1 cellular context compared by ENCODE assay signal in the genomic region with DNA sequence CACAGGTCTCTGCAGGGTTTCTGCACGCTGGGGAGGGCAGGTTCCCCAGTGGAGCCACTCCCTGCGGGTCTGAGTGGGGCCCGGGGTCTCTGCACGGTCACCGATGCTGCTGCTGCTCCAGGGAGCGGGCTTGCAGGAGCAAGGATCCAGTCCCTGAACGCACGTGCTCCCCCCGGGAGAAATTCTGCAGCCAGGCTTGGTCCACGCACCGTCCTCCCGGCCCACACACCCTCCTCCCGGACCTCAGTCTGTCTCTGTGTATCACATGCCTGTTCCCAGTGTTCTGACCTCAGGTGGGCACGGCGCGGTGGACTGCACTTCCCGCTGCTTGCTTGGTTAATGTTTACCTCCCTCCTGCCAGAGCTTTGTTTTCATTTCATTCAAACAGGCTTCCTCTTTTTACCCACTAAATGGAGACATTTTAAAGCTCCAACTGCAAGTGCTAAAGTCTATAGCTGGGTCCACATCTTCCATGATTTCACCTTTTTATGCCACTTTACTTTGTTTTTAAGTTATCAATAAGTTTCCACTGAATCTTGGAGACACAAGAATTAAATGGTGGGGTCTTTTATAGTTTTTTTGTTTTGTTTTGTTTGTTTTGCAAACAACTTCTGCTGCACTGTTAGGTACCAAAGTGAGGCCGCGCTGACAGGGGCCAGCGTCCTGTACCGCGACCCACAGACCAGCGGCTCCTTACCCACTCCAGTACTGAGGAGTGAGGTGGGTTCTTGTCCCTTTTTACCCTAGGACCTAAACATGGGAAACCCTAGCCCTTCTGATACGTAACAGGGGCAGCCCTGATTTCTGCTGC.
TF ChIP-seq lines count a peak whose summit lies in the region.

No MANE protein-coding gene starts in this region.

TF ChIP-seq in HepG2, 621 proteins besides CTCF, POLR2A, EP300 and RAD21 (continued from another document and continues in another):
- TF ChIP-seq IRF9 (CRISPR knock-in tag; IDR thresholded peaks at IDR 0.05; ENCODE audit: borderline replicate concordance) (peak; percentile 65; the same call in 1 of the 2 replicates), ZNF350 (CRISPR knock-in tag; IDR thresholded peaks at IDR 0.05; ENCODE audit: borderline replicate concordance, low read depth) (no peak; the same call in 1 of the 2 replicates), ZNF564 (CRISPR knock-in tag; IDR thresholded peaks at IDR 0.05) (no peak), NCOR1 (IDR thresholded peaks at IDR 0.05; ENCODE audit: borderline replicate concordance, low read length) (peak; percentile 74), STAG1 (CRISPR knock-in tag; IDR thresholded peaks at IDR 0.05) (0 out of 2 replicates have a peak, but pooled peaks have one; percentile 3), ONECUT2 (CRISPR knock-in tag; IDR thresholded peaks at IDR 0.05) (no peak), EED (CRISPR knock-in tag; IDR thresholded peaks at IDR 0.05) (no peak), SP1 (IDR thresholded peaks at IDR 0.05) (no peak), SP1 (CRISPR knock-in tag; IDR thresholded peaks at IDR 0.05) (no peak), KLF16 (CRISPR knock-in tag; IDR thresholded peaks at IDR 0.05) (no peak; a peak in 1 of 4 replicates), ZBTB7B (CRISPR knock-in tag; IDR thresholded peaks at IDR 0.05) (no peak; the same call in 1 of the 2 replicates), GTF2F1 (IDR thresholded peaks at IDR 0.05; ENCODE audit: low read length) (no peak), ZNF768 (CRISPR knock-in tag; IDR thresholded peaks at IDR 0.05) (0 out of 2 replicates have a peak, but pooled peaks have one; percentile 26), KDM6A (CRISPR knock-in tag; IDR thresholded peaks at IDR 0.05; ENCODE audit: low read depth) (no peak), ZNF44 (CRISPR knock-in tag; IDR thresholded peaks at IDR 0.05) (0 out of 2 replicates have a peak, but pooled peaks have one; percentile 26), ZNF687 (CRISPR knock-in tag; IDR thresholded peaks at IDR 0.05) (peak; percentile 71), DMAP1 (CRISPR knock-in tag; IDR thresholded peaks at IDR 0.05) (no peak), MAFG (CRISPR knock-in tag; IDR thresholded peaks at IDR 0.05) (no peak), SRF (IDR thresholded peaks at IDR 0.05; ENCODE audit: low read depth, low read length) (no peak), ZNF441 (CRISPR knock-in tag; IDR thresholded peaks at IDR 0.05; ENCODE audit: borderline replicate concordance) (no peak), ZNF547 (CRISPR knock-in tag; IDR thresholded peaks at IDR 0.05) (no peak), RARG (CRISPR knock-in tag; IDR thresholded peaks at IDR 0.05; ENCODE audit: low read depth) (no peak), YEATS2 (CRISPR knock-in tag; IDR thresholded peaks at IDR 0.05; ENCODE audit: borderline replicate concordance) (no peak), U2AF2 (IDR thresholded peaks at IDR 0.05; ENCODE audit: low read depth, low read length) (no peak), ZNF383 (CRISPR knock-in tag; IDR thresholded peaks at IDR 0.05; ENCODE audit: borderline replicate concordance) (no peak), ZFP1 (CRISPR knock-in tag; IDR thresholded peaks at IDR 0.05) (no peak), HDAC6 (IDR thresholded peaks at IDR 0.05; ENCODE audit: low read depth, low read length) (no peak), HNRNPH1 (optimal IDR thresholded peaks at IDR 0.05; ENCODE audit: low read depth, low read length) (no peak), MEF2D (CRISPR knock-in tag; IDR thresholded peaks at IDR 0.05) (peak; percentile 79; the same call in 1 of the 2 replicates), FOXJ3 (CRISPR knock-in tag; IDR thresholded peaks at IDR 0.05; ENCODE audit: borderline replicate concordance) (no peak), ZNF558 (CRISPR knock-in tag; IDR thresholded peaks at IDR 0.05; ENCODE audit: borderline replicate concordance) (no peak), ZNF740 (CRISPR knock-in tag; IDR thresholded peaks at IDR 0.05) (no peak), CBX2 (IDR thresholded peaks at IDR 0.05; ENCODE audit: low read depth, low read length) (no peak), CBX2 (CRISPR knock-in tag; IDR thresholded peaks at IDR 0.05; ENCODE audit: low read depth) (no peak), HOXA3 (CRISPR knock-in tag; IDR thresholded peaks at IDR 0.05) (peak; percentile 60; the same call in 1 of the 2 replicates), NFIB (CRISPR knock-in tag; IDR thresholded peaks at IDR 0.05; ENCODE audit: borderline replicate concordance) (no peak), MEIS1 (CRISPR knock-in tag; IDR thresholded peaks at IDR 0.05; ENCODE audit: borderline replicate concordance) (no peak; the same call in 1 of the 2 replicates), HHEX (CRISPR knock-in tag; IDR thresholded peaks at IDR 0.05) (no peak), ZMAT3 (CRISPR knock-in tag; conservative IDR thresholded peaks at IDR 0.05) (no peak), ATM (IDR thresholded peaks at IDR 0.05; ENCODE audit: borderline replicate concordance) (no peak), SUZ12 (IDR thresholded peaks at IDR 0.05; ENCODE audit: low read depth, low read length) (no peak), GATAD2A (CRISPR knock-in tag; IDR thresholded peaks at IDR 0.05) (peak; percentile 69), MATR3 (CRISPR knock-in tag; IDR thresholded peaks at IDR 0.05) (no peak), ZNF660 (CRISPR knock-in tag; IDR thresholded peaks at IDR 0.05; ENCODE audit: borderline replicate concordance, low read depth) (no peak), KAT2B (IDR thresholded peaks at IDR 0.05; ENCODE audit: borderline replicate concordance, low read depth, low read length) (no peak), CCDC6 (CRISPR knock-in tag; IDR thresholded peaks at IDR 0.05) (0 out of 2 replicates have a peak, but pooled peaks have one; percentile 7), CBX1 (IDR thresholded peaks at IDR 0.05; ENCODE audit: low read depth) (no peak), CHD4 (IDR thresholded peaks at IDR 0.05; ENCODE audit: borderline replicate concordance, low read length) (peak; percentile 75; the same call in 1 of the 2 replicates), TBP (CRISPR knock-in tag; IDR thresholded peaks at IDR 0.05) (0 out of 2 replicates have a peak, but pooled peaks have one; percentile 56), RFX1 (IDR thresholded peaks at IDR 0.05) (no peak), POLR2AphosphoS5 (IDR thresholded peaks at IDR 0.05; ENCODE audit: low read depth, low read length) (peak; percentile 78), ZGPAT (CRISPR knock-in tag; IDR thresholded peaks at IDR 0.05) (peak; percentile 13)
- TF ChIP-seq, protein P1, sequence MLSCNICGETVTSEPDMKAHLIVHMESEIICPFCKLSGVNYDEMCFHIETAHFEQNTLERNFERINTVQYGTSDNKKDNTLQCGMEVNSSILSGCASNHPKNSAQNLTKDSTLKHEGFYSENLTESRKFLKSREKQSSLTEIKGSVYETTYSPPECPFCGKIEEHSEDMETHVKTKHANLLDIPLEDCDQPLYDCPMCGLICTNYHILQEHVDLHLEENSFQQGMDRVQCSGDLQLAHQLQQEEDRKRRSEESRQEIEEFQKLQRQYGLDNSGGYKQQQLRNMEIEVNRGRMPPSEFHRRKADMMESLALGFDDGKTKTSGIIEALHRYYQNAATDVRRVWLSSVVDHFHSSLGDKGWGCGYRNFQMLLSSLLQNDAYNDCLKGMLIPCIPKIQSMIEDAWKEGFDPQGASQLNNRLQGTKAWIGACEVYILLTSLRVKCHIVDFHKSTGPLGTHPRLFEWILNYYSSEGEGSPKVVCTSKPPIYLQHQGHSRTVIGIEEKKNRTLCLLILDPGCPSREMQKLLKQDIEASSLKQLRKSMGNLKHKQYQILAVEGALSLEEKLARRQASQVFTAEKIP (CRISPR knock-in tag; IDR thresholded peaks at IDR 0.05; ENCODE audit: borderline replicate concordance) = no peak
- TF ChIP-seq, protein P2, sequence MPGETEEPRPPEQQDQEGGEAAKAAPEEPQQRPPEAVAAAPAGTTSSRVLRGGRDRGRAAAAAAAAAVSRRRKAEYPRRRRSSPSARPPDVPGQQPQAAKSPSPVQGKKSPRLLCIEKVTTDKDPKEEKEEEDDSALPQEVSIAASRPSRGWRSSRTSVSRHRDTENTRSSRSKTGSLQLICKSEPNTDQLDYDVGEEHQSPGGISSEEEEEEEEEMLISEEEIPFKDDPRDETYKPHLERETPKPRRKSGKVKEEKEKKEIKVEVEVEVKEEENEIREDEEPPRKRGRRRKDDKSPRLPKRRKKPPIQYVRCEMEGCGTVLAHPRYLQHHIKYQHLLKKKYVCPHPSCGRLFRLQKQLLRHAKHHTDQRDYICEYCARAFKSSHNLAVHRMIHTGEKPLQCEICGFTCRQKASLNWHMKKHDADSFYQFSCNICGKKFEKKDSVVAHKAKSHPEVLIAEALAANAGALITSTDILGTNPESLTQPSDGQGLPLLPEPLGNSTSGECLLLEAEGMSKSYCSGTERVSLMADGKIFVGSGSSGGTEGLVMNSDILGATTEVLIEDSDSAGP (CRISPR knock-in tag; IDR thresholded peaks at IDR 0.05; ENCODE audit: borderline replicate concordance) = peak; percentile 34; the same call in 1 of the 2 replicates
- TF ChIP-seq, protein P3, sequence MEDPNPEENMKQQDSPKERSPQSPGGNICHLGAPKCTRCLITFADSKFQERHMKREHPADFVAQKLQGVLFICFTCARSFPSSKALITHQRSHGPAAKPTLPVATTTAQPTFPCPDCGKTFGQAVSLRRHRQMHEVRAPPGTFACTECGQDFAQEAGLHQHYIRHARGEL (CRISPR knock-in tag; IDR thresholded peaks at IDR 0.05) = no peak
- TF ChIP-seq, protein P4, sequence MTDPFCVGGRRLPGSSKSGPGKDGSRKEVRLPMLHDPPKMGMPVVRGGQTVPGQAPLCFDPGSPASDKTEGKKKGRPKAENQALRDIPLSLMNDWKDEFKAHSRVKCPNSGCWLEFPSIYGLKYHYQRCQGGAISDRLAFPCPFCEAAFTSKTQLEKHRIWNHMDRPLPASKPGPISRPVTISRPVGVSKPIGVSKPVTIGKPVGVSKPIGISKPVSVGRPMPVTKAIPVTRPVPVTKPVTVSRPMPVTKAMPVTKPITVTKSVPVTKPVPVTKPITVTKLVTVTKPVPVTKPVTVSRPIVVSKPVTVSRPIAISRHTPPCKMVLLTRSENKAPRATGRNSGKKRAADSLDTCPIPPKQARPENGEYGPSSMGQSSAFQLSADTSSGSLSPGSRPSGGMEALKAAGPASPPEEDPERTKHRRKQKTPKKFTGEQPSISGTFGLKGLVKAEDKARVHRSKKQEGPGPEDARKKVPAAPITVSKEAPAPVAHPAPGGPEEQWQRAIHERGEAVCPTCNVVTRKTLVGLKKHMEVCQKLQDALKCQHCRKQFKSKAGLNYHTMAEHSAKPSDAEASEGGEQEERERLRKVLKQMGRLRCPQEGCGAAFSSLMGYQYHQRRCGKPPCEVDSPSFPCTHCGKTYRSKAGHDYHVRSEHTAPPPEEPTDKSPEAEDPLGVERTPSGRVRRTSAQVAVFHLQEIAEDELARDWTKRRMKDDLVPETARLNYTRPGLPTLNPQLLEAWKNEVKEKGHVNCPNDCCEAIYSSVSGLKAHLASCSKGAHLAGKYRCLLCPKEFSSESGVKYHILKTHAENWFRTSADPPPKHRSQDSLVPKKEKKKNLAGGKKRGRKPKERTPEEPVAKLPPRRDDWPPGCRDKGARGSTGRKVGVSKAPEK (CRISPR knock-in tag; IDR thresholded peaks at IDR 0.05; ENCODE audit: borderline replicate concordance) = 0 out of 2 replicates have a peak, but pooled peaks have one; percentile 59
